23 cellular contexts compared by ENCODE assay signal in the genomic region with DNA sequence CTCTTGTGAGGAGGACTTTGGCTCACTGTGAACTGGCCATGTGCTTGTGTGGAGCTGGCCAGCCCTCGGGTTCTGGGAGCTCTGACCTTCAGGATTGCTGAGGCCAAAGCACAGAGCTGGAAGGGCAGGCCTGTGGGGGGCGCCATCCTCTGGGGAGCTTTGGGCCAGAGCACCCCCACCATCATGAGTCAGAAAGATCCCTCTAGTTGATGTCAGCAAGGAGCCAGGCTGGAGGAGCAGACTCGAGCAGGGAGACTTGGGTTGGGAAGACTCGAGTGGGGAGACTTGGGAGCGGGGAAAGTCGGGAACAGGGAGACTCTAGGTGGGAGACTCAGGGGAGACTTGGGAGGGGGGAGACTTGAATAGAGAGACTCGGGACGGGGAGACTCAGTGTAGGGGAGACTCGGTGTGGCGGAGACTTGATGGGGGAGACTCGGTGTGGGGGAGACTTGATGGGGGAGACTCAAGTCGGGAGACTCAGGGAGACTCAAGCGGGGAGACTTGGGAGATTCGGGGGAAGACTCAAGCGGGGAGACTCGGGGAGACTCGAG. TPM values are rescaled to one million over a fixed set of nuclear protein-coding genes. Genes with fewer than 3 reads are reported as not detected.
DNase-seq lines count a peak whose midpoint lies in the region; FAIRE-seq and TF ChIP-seq lines count a peak whose summit lies in the region.
"Had no signal": no experiment of that assay in that cellular context is flagged by ENCODE, and none has a peak within 500 bp of the region (broad histone marks: within the 10 kb centered on the region; RNA-seq: fewer than 3 reads in every experiment).

No MANE protein-coding gene starts in this region.

- FAIRE-seq in H1 (lab: Jason Lieb, UNC), result no peak

- no peaks in the 10 kb centered on the region for H3K79me1 ChIP-seq in H1 (ENCODE audit: low read depth, low read length)

- no peak overlapping the region for H2AFZ ChIP-seq in KMS-11 (ENCODE audit: low read depth)
- H2AFZ ChIP-seq in H1 (ENCODE audit: low read length), result no peak overlapping the region
- H2AFZ ChIP-seq in mammary epithelial cell (ENCODE audit: low read depth, low read length), result no peak overlapping the region

- no peak overlapping the region for H2BK5ac ChIP-seq in H1 (ENCODE audit: low read depth, low read length)

- H3K27me3 ChIP-seq in KMS-11 (ENCODE audit: insufficient read depth, low read depth) (no peaks in the 10 kb centered on the region), H1 (replicated peaks in 1 of 4; ENCODE audit: control insufficient read depth in 3 of 4, extremely low read depth in 1 of 4, insufficient read depth in 3 of 4, low read length in 3 of 4) (no peaks in the 10 kb centered on the region), mammary epithelial cell (ENCODE audit: insufficient read depth, low read length) (no peaks in the 10 kb centered on the region)
- H3K27me3 ChIP-seq: esophagus squamous epithelium, thyroid gland had no signal

- 86% methylated on average over 14 of the region's 17 CpGs; no CpG with 5 or more reads in 1 of the 2 experiments for WGBS in H1 (ENCODE audit: extremely low coverage in 1 of 2, insufficient coverage in 1 of 2, insufficient read length in 1 of 2, insufficient replicate concordance in 2 of 2, low coverage in 1 of 2, low lambda C conversion rate in 2 of 2, missing lambda C conversion rate in 1 of 2), 2 experiments
- WGBS in mammary epithelial cell (ENCODE audit: low coverage, missing lambda C conversion rate), result 88% methylated on average over 15 of the region's 17 CpGs

- H2BK20ac ChIP-seq in H1 (ENCODE audit: low read length), result no peak overlapping the region

- peak; percentile 33 to 59; a peak in 3 of 4 replicates for TF ChIP-seq RAD21 in H1 (IDR thresholded peaks at IDR 0.05 in 1 of 2, conservative IDR thresholded peaks at IDR 0.05 in 1 of 2; ENCODE audit: low read depth in 2 of 2, low read length in 2 of 2)

- no peak for TF ChIP-seq EP300 in H1 (IDR thresholded peaks at IDR 0.05; ENCODE audit: borderline replicate concordance in 1 of 2, low read depth in 2 of 2, low read length in 2 of 2)

- H3K4me3 ChIP-seq in KMS-11 (IDR thresholded peaks at IDR 0.05; ENCODE audit: insufficient read depth, low read depth, low read length), result no peak overlapping the region
- H3K4me3 ChIP-seq in H1 (ENCODE audit: extremely low read depth in 1 of 4, insufficient read depth in 2 of 4, low read depth in 3 of 4, low read length in 4 of 4), result no peak overlapping the region
- H3K4me3 ChIP-seq in mammary epithelial cell (replicated peaks in 1 of 3; ENCODE audit: insufficient read depth in 1 of 3, low read depth in 2 of 3, low read length in 3 of 3), result no peak overlapping the region
- H3K4me3 ChIP-seq: esophagus squamous epithelium, smooth muscle cell, thyroid gland had no signal

- POLR2A ChIA-PET in H1 (lab: Charles Lee; ENCODE audit: partially characterized antibody), result interaction anchor here (0.6 kb wide), 1 partner anchor 212 kb away, joined by 4 read pairs; no protein-coding TSS in a partner anchor

- H3K9me3 ChIP-seq in H1 (ENCODE audit: insufficient read depth in 2 of 2, low read depth in 1 of 2, low read length in 1 of 2), result no peaks in the 10 kb centered on the region
- no peaks in the 10 kb centered on the region for H3K9me3 ChIP-seq in mammary epithelial cell (replicated peaks; ENCODE audit: insufficient read depth, low read length)
- H3K9me3 ChIP-seq: esophagus squamous epithelium, thyroid gland had no signal

- no peak overlapping the region for H2AK5ac ChIP-seq in H1 (ENCODE audit: low read depth, low read length)

- CTCF ChIA-PET in H1 (lab: Charles Lee; ENCODE audit: partially characterized antibody) (interaction anchor here (0.6 to 5.0 kb wide), 13 partner anchors 8 to 1786 kb away, joined by 3 to 24 read pairs (median 3); no protein-coding TSS in a partner anchor), mammary epithelial cell (lab: Charles Lee; ENCODE audit: low non-redundant PET) (no interaction called here)

- H3K4me1 ChIP-seq in KMS-11 (ENCODE audit: low read depth, poor library complexity, severe bottlenecking), result no peaks in the 10 kb centered on the region
- no peaks in the 10 kb centered on the region for H3K4me1 ChIP-seq in H1 (replicated peaks in 1 of 4; ENCODE audit: control insufficient read depth in 3 of 4, insufficient read depth in 4 of 4, low read length in 3 of 4)
- peaks cover 5% of the 10 kb centered on the region for H3K4me1 ChIP-seq in mammary epithelial cell (ENCODE audit: insufficient read depth, low read length)
- H3K4me1 ChIP-seq: esophagus squamous epithelium, thyroid gland had no signal

- no peaks in the 10 kb centered on the region for H3K79me2 ChIP-seq in KMS-11 (ENCODE audit: insufficient read depth, low read depth)
- no peaks in the 10 kb centered on the region for H3K79me2 ChIP-seq in H1 (ENCODE audit: control insufficient read depth in 1 of 2, insufficient read depth in 2 of 2, low read length in 2 of 2)
- H3K79me2 ChIP-seq in mammary epithelial cell (ENCODE audit: insufficient read depth, low read length), result no peaks in the 10 kb centered on the region

- no peak overlapping the region for H4K91ac ChIP-seq in H1 (replicated peaks; ENCODE audit: insufficient read length, low read length)

- no peak overlapping the region for H4K8ac ChIP-seq in H1 (ENCODE audit: extremely low read depth, insufficient read depth, low read length)

- in situ Hi-C loops in mammary epithelial cell (cut with MboI; ENCODE audit: low sequenced_read_pairs in 2 of 2), result no loop called here

- no TSS peak for BruUV-seq in mammary epithelial cell (replicated peaks; lab: Mats Ljungman, UMichigan)

- no peak overlapping the region for H3K27ac ChIP-seq in KMS-11
- H3K27ac ChIP-seq in H1 (ENCODE audit: low read depth, low read length), result no peak overlapping the region
- H3K27ac ChIP-seq in mammary epithelial cell (ENCODE audit: insufficient read depth, low read depth, low read length), result no peak overlapping the region
- H3K27ac ChIP-seq: esophagus squamous epithelium, thyroid gland had no signal

- DNase-seq in H1 (ENCODE audit: low read depth in 1 of 2, low spot score in 2 of 2) (no peak), posterior vena cava (ENCODE audit: low spot score) (peak; percentile 44), mammary epithelial cell (no peak), AG08396 (ENCODE audit: low spot score) (no peak), superior temporal gyrus (ENCODE audit: extremely low spot score) (no peak)
- DNase-seq: activated CD8-positive, alpha-beta memory T cell treated with anti-CD3 and anti-CD28 coated beads, Interleukin-2, amount 10 ng/mL, durations not matched to agents 7 days and 5 days; activated naive CD8-positive, alpha-beta T cell treated with anti-CD3 and anti-CD28 coated beads, Interleukin-2, amount 10 ng/mL, durations not matched to agents 7 days and 5 days; AML-193; effector memory CD4-positive, alpha-beta T cell; esophagus squamous epithelium; HCEC 1CT; Karpas-422; NCI-H1048; NCI-H2029; NCI-H226; NCI-H748 treated with DMSO at 0.1 percent for 48 hours; Right ventricle myocardium superior; stimulated activated CD4-positive, alpha-beta T cell treated with anti-CD3 and anti-CD28 coated beads, Interleukin-2, amount 100 ng/mL, for 48 hours; stimulated activated naive CD4-positive, alpha-beta T cell treated with Interleukin-2 at 50 U/mL for 16 hours; thyroid gland had no signal

- H4K20me1 ChIP-seq in KMS-11 (ENCODE audit: insufficient read depth) (no peaks in the 10 kb centered on the region), H1 (replicated peaks in 1 of 2; ENCODE audit: control insufficient read depth in 1 of 2, insufficient read depth in 2 of 2, low read length in 2 of 2) (peaks cover 0 to 2% of the 10 kb centered on the region in 2 experiments), mammary epithelial cell (ENCODE audit: insufficient read depth, low read length) (no peaks in the 10 kb centered on the region)

- TF ChIP-seq POLR2A in H1 (IDR thresholded peaks at IDR 0.05; ENCODE audit: control extremely low read depth in 1 of 2, low read depth in 2 of 2, low read length in 2 of 2), result no peak

- dilution Hi-C loops in mammary epithelial cell (cut with HindIII; ENCODE audit: low sequenced_read_pairs), result no loop called here

- no peaks in the 10 kb centered on the region for H3K23me2 ChIP-seq in H1 (ENCODE audit: low read depth, low read length)

- no peak overlapping the region for H3K56ac ChIP-seq in H1 (replicated peaks; ENCODE audit: insufficient read length, low read depth, low read length)

- intact Hi-C loops in posterior vena cava (cut with DNase I), result no loop called here
- intact Hi-C loops in mammary epithelial cell (cut with micrococcal nuclease), result no loop called here

- no peak overlapping the region for H2BK12ac ChIP-seq in H1 (ENCODE audit: low read depth, low read length)

- no peak overlapping the region for H2BK120ac ChIP-seq in H1 (replicated peaks; ENCODE audit: low read depth, low read length)

- no peak overlapping the region for H3K23ac ChIP-seq in H1 (ENCODE audit: insufficient read length)

- H3K4ac ChIP-seq in H1 (replicated peaks; ENCODE audit: insufficient read length, low read depth, low read length), result no peak overlapping the region

- no peak overlapping the region for H3K18ac ChIP-seq in H1 (ENCODE audit: extremely low read depth, low read length)

- no peaks in the 10 kb centered on the region; the same call in 1 of the 2 replicates for H3K36me3 ChIP-seq in KMS-11 (ENCODE audit: insufficient read depth)
- no peaks in the 10 kb centered on the region for H3K36me3 ChIP-seq in H1 (ENCODE audit: control insufficient read depth in 2 of 4, insufficient read depth in 4 of 4, low read length in 3 of 4)
- H3K36me3 ChIP-seq in mammary epithelial cell (ENCODE audit: insufficient read depth, low read length), result no peaks in the 10 kb centered on the region
- H3K36me3 ChIP-seq: thyroid gland had no signal

- H3K14ac ChIP-seq in H1 (ENCODE audit: insufficient read length), result no peak overlapping the region

- H4K5ac ChIP-seq in H1 (ENCODE audit: insufficient read length, low read depth, low read length), result no peak overlapping the region

- 0 out of 2 replicates have a peak, but pooled peaks have one; percentile 21 for TF ChIP-seq CTCF in GM12874 (IDR thresholded peaks at IDR 0.05; ENCODE audit: insufficient read depth, low read depth, low read length)
- 0 out of 2 replicates have a peak, but pooled peaks have one; percentile 21 for TF ChIP-seq CTCF in KMS-11 (conservative IDR thresholded peaks at IDR 0.05; ENCODE audit: low read depth, low read length)
- TF ChIP-seq CTCF in H1 (IDR thresholded peaks at IDR 0.05; ENCODE audit: control extremely low read depth in 1 of 3, insufficient read depth in 1 of 3, low read depth in 1 of 3, low read length in 3 of 3), result peak; percentile 46 to 65 (median 60)
- TF ChIP-seq CTCF in mammary epithelial cell (conservative IDR thresholded peaks at IDR 0.05 in 1 of 2, IDR thresholded peaks at IDR 0.05 in 1 of 2; ENCODE audit: extremely low read depth in 1 of 2, insufficient read depth in 1 of 2, low read depth in 1 of 2, low read length in 2 of 2), result no peak

- no peak overlapping the region for H3K4me2 ChIP-seq in KMS-11
- H3K4me2 ChIP-seq in H1 (ENCODE audit: insufficient read depth in 1 of 2, low read depth in 2 of 2, low read length in 2 of 2), result no peak overlapping the region
- H3K4me2 ChIP-seq in mammary epithelial cell (ENCODE audit: insufficient read depth, low read depth, low read length), result no peak overlapping the region
- H3K4me2 ChIP-seq: smooth muscle cell had no signal

- H3K9ac ChIP-seq in KMS-11 (no peak overlapping the region), H1 (replicated peaks in 1 of 4; ENCODE audit: extremely low read depth in 1 of 4, low read depth in 3 of 4, low read length in 3 of 4) (no peak overlapping the region), mammary epithelial cell (ENCODE audit: insufficient read depth, low read length) (no peak overlapping the region)

- no peak overlapping the region for H2BK15ac ChIP-seq in H1 (ENCODE audit: low read length)

RNA-seq across cellular contexts. Expression of gene PLXNA1, which starts 37.7 kb away (rescaled TPM):
- total RNA-seq in H1 (2021; fragmentation: NEBNext Ultra II Directional; extraction: Animal tissue kit (Norgen Biotek cat#: 25700)), result 47.5 and 50.8 TPM in 2 replicates
- 54.9 and 81.4 TPM in 2 replicates for polyA plus RNA-seq in H1 (2011; rRNA removed)
- polyA plus RNA-seq in H1 (2011; cell fraction: cytosol; rRNA removed), result 51.2 TPM
- 191 TPM for polyA plus RNA-seq in H1 (2011; cell fraction: nucleus; rRNA removed)
- polyA plus RNA-seq in H1 (2012, experiment 1 of 2), result 36.1 to 53.1 TPM (median 42.4 TPM) in 4 replicates
- polyA plus RNA-seq in H1 (2012, experiment 2 of 2), result 26.1 TPM
- polyA plus RNA-seq in H1 (2013, experiment 1 of 2), result 40.4 TPM
- polyA plus RNA-seq in H1 (2013, experiment 2 of 2), result 38.5 TPM
- 104 and 131 TPM in 2 replicates for polyA minus RNA-seq in H1 (2011; rRNA and poly(A)+ RNA removed)
- 53.8 TPM for polyA minus RNA-seq in H1 (2011; cell fraction: cytosol; rRNA and poly(A)+ RNA removed)
- 70.5 TPM for polyA minus RNA-seq in H1 (2011; cell fraction: nucleus; rRNA and poly(A)+ RNA removed)
- 10 to 100 TPM; 31.7 to 38.5 TPM for total RNA-seq in posterior vena cava
- total RNA-seq in mammary epithelial cell, result 100 to 1,000 TPM; 104 to 156 TPM
- polyA plus RNA-seq in mammary epithelial cell, result 82.4 TPM
- 125 TPM for polyA minus RNA-seq in mammary epithelial cell

Comparison
In these comparisons a context has a peak if more than half of its experiments do, and no peak if none do; other contexts are left out.
1. CTCF ChIP-seq: peak in GM12874 (single experiment), KMS-11 (single experiment) and H1 (3 of 3); none in mammary epithelial cell (0 of 2).